In genomic region chr1:203607169-203607873, GRCh38 we compare ENCODE assay signal across 9 cellular contexts. TPM values are rescaled to one million over a fixed set of nuclear protein-coding genes. Genes with fewer than 3 reads are reported as not detected.
DNase-seq lines count a peak whose midpoint lies in the region; ATAC-seq and TF ChIP-seq lines count a peak whose summit lies in the region.
"Had no signal": no experiment of that assay in that cellular context is flagged by ENCODE, and none has a peak within 500 bp of the region (broad histone marks: within the 10 kb centered on the region; RNA-seq: fewer than 3 reads in every experiment).

No MANE protein-coding gene starts in this region.

- H3K4me3 ChIP-seq in A673 (ENCODE audit: low read depth, low read length, poor library complexity, severe bottlenecking) (no peak overlapping the region), KMS-11 (IDR thresholded peaks at IDR 0.05; ENCODE audit: insufficient read depth, low read depth, low read length) (peak overlapping the region; percentile 34), choroid plexus epithelial cell (ENCODE audit: low read depth, low read length) (no peak overlapping the region)
- H3K4me3 ChIP-seq: tibial nerve had no signal

- intact Hi-C loops in A673 (cut with micrococcal nuclease; ENCODE audit: unreplicated experiment) (no loop called here), posterior vena cava (cut with DNase I) (no loop called here)

- no peak overlapping the region for H3K27ac ChIP-seq in A673 (ENCODE audit: low read depth, low read length, poor library complexity, severe bottlenecking)
- peak overlapping the region; percentile 74 for H3K27ac ChIP-seq in KMS-11

- H3K9ac ChIP-seq in KMS-11: peak overlapping the region; percentile 51

- peak; percentile 86 for ATAC-seq in activated CD4-positive, CD25-positive, alpha-beta regulatory T cell treated with anti-CD3 and anti-CD28 coated beads, Interleukin-2, amount 50 U/mL, for 24 hours
- no peak for ATAC-seq in HG03439 (IDR thresholded peaks at IDR 0.05; ENCODE audit: unreplicated experiment)
- ATAC-seq in HG02884 (IDR thresholded peaks at IDR 0.05; ENCODE audit: unreplicated experiment): no peak

- peak; percentile 66 for DNase-seq in A673 (ENCODE audit: low spot score)
- DNase-seq in choroid plexus epithelial cell (ENCODE audit: low read depth): peak; percentile 90
- DNase-seq in posterior vena cava (ENCODE audit: low spot score): peak; percentile 86
- DNase-seq in NCI-H82 treated with DMSO at 0.1 percent for 48 hours (lab: John Stamatoyannopoulos, UW; ENCODE audit: unreplicated experiment): no peak

- BruUV-seq in A673 (replicated peaks; lab: Mats Ljungman, UMichigan): no TSS peak

- H3K36me3 ChIP-seq in A673 (ENCODE audit: insufficient read depth, low read length, poor library complexity, severe bottlenecking) (no peaks in the 10 kb centered on the region), KMS-11 (ENCODE audit: insufficient read depth) (no peaks in the 10 kb centered on the region)
- H3K36me3 ChIP-seq: tibial nerve had no signal

- H3K4me2 ChIP-seq in KMS-11: peak overlapping the region; percentile 55

- CTCF ChIA-PET in A673 (lab: Charles Lee): no interaction called here

- H3K79me2 ChIP-seq in KMS-11 (ENCODE audit: insufficient read depth, low read depth): no peaks in the 10 kb centered on the region

- H3K27me3 ChIP-seq in A673 (replicated peaks; ENCODE audit: insufficient read depth, low read depth, low read length, poor library complexity) (no peaks in the 10 kb centered on the region), KMS-11 (ENCODE audit: insufficient read depth, low read depth) (no peaks in the 10 kb centered on the region)
- H3K27me3 ChIP-seq: tibial nerve had no signal

- POLR2A ChIA-PET in A673 (lab: Charles Lee; ENCODE audit: low non-redundant PET): no interaction called here

- no peak for TF ChIP-seq CTCF in A673 (conservative IDR thresholded peaks at IDR 0.05; ENCODE audit: low read depth, low read length)
- no peak for TF ChIP-seq CTCF in KMS-11 (conservative IDR thresholded peaks at IDR 0.05; ENCODE audit: low read depth, low read length)
- no peak for TF ChIP-seq CTCF in choroid plexus epithelial cell (conservative IDR thresholded peaks at IDR 0.05; ENCODE audit: low read depth, low read length)

- no peaks in the 10 kb centered on the region for H3K9me3 ChIP-seq in A673 (ENCODE audit: low read depth, low read length, poor library complexity, severe bottlenecking)
- H3K9me3 ChIP-seq: tibial nerve had no signal

- peak overlapping the region; percentile 58 for H2AFZ ChIP-seq in KMS-11 (ENCODE audit: low read depth)

- H4K20me1 ChIP-seq in KMS-11 (ENCODE audit: insufficient read depth): no peaks in the 10 kb centered on the region

- H3K4me1 ChIP-seq in A673 (ENCODE audit: insufficient read depth, low read length, poor library complexity, severe bottlenecking): no peaks in the 10 kb centered on the region
- H3K4me1 ChIP-seq in KMS-11 (ENCODE audit: low read depth, poor library complexity, severe bottlenecking): peaks cover 29% of the 10 kb centered on the region

RNA-seq across cellular contexts. Expression of gene ATP2B4, which starts 19.3 kb away (rescaled TPM):
- total RNA-seq in A673 (2021) (16.1 and 19.5 TPM in 2 replicates), posterior vena cava (100 to 1,000 TPM; 245 to 250 TPM)

Comparison
In these comparisons a context has a peak if more than half of its experiments do, and no peak if none do; other contexts are left out.
1. ATAC-seq: peak in activated CD4-positive, CD25-positive, alpha-beta regulatory T cell treated with anti-CD3 and anti-CD28 coated beads, Interleukin-2, amount 50 U/mL, for 24 hours (2 of 2); none in HG03439 (single experiment) and HG02884 (single experiment).
2. RNA of gene ATP2B4, which starts 19.3 kb away (total RNA-seq): 245 to 250 TPM in posterior vena cava; 16.1 to 19.5 TPM in A673; every median in the first group is over 10 times any median in the second.